In the genomic region with DNA sequence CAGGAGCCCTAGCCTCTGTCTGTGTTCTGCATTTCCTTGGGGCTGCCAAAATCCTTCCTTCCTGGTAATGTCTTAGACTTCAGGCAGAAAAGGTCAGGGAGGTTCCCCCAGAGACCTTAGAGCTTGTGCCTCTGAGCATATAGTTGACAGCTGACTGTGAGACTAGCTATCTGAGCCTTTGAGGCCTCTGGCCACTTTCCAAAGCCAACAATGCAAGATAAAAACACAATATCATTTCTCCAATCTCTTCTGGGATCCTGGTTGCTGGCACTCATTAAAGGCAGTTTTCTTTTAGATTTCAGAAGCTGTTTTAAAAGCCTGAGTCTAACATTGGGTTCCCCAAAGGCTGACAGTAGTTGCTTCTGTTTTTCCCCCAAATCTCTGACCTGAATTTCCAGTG, we compare ENCODE assay signal across 16 cellular contexts. TPM values are rescaled to one million over a fixed set of nuclear protein-coding genes. Genes with fewer than 3 reads are reported as not detected.
A peak's percentile ranks its signal among the peaks of the same experiment; 100 is the strongest.
DNase-seq lines count a peak whose midpoint lies in the region; ATAC-seq and TF ChIP-seq lines count a peak whose summit lies in the region.
"Had no signal": no experiment of that assay in that cellular context is flagged by ENCODE, and none has a peak within 500 bp of the region (broad histone marks: within the 10 kb centered on the region; RNA-seq: fewer than 3 reads in every experiment).

No MANE protein-coding gene starts in this region.

- peaks cover 7% of the 10 kb centered on the region for H3K36me3 Mint-ChIP-seq in glutamatergic neuron (ENCODE audit: unreplicated experiment)

- DNase-seq in NCI-H1105 treated with DMSO at 0.1 percent for 48 hours (lab: John Stamatoyannopoulos, UW) (peak; percentile 1), NCI-H1105 (lab: John Stamatoyannopoulos, UW) (no peak), NCI-H2029 treated with DMSO at 0.1 percent for 48 hours (lab: John Stamatoyannopoulos, UW) (peak; percentile 38), esophagus muscularis mucosa (ENCODE audit: extremely low spot score) (peak; percentile 75), glutamatergic neuron (no peak)
- DNase-seq: C1 segment of cervical spinal cord; Calu3; CD4-positive, alpha-beta T cell; DMS153; GF-D8; GOT3; H9 had no signal

- no peak for ATAC-seq in HG02870 (IDR thresholded peaks at IDR 0.05; ENCODE audit: unreplicated experiment)
- no peak for ATAC-seq in HG03280 (IDR thresholded peaks at IDR 0.05; ENCODE audit: unreplicated experiment)
- ATAC-seq: HepG2 had no signal

- intact Hi-C loops in esophagus muscularis mucosa (cut with DNase I), result no loop called here

- H3K27me3 ChIP-seq in esophagus muscularis mucosa, result no peaks in the 10 kb centered on the region

- no peak for TF ChIP-seq POLR2A in esophagus muscularis mucosa (IDR thresholded peaks at IDR 0.05; ENCODE audit: low read depth)

- no peak overlapping the region for H3K4me3 Mint-ChIP-seq in glutamatergic neuron (ENCODE audit: unreplicated experiment)
- H3K4me3 Mint-ChIP-seq: B cell; CD4-positive, alpha-beta T cell; H9 had no signal

- H3K27ac Mint-ChIP-seq in glutamatergic neuron (ENCODE audit: unreplicated experiment), result no peak overlapping the region
- H3K27ac Mint-ChIP-seq: B cell; CD4-positive, alpha-beta T cell; H9 had no signal

- no peaks in the 10 kb centered on the region for H3K36me3 ChIP-seq in esophagus muscularis mucosa

- no peak for TF ChIP-seq CTCF in esophagus muscularis mucosa (IDR thresholded peaks at IDR 0.05)
- no peak for TF ChIP-seq CTCF in glutamatergic neuron (IDR thresholded peaks at IDR 0.05; ENCODE audit: partially characterized antibody, unreplicated experiment)

- no peaks in the 10 kb centered on the region for H3K9me3 ChIP-seq in esophagus muscularis mucosa

- H3K27me3 Mint-ChIP-seq in glutamatergic neuron (ENCODE audit: unreplicated experiment), result no peaks in the 10 kb centered on the region

- H3K4me1 ChIP-seq in esophagus muscularis mucosa, result no peaks in the 10 kb centered on the region

- H3K4me3 ChIP-seq in esophagus muscularis mucosa, result no peak overlapping the region

- H3K4me1 Mint-ChIP-seq in glutamatergic neuron (ENCODE audit: low read depth, unreplicated experiment), result peaks cover 5% of the 10 kb centered on the region
- H3K4me1 Mint-ChIP-seq: B cell had no signal

- H3K9me3 Mint-ChIP-seq in glutamatergic neuron (ENCODE audit: unreplicated experiment), result no peaks in the 10 kb centered on the region
- H3K9me3 Mint-ChIP-seq: CD4-positive, alpha-beta T cell had no signal

- TF ChIP-seq EP300 in esophagus muscularis mucosa (IDR thresholded peaks at IDR 0.05), result no peak

- no peak overlapping the region for H3K27ac ChIP-seq in esophagus muscularis mucosa (replicated peaks in 1 of 4)

RNA-seq across cellular contexts. Expression of a gene that starts 13.2 kb away (rescaled TPM):
- total RNA-seq in esophagus muscularis mucosa (not detected), glutamatergic neuron (ENCODE audit: unreplicated experiment) (0.22 TPM)
- total RNA-seq: B cell; Calu3; CD4-positive, alpha-beta T cell; H9; HepG2 had no signal

Comparison
In these comparisons a context has a peak if more than half of its experiments do, and no peak if none do; other contexts are left out.
1. DNase-seq: peak in NCI-H1105 treated with DMSO at 0.1 percent for 48 hours (single experiment), NCI-H2029 treated with DMSO at 0.1 percent for 48 hours (single experiment) and esophagus muscularis mucosa (single experiment); none in NCI-H1105 (single experiment) and glutamatergic neuron (single experiment).